ENCODE assay signal across 8 cellular contexts in genomic region chr11:43825217-43825816, GRCh38. TPM values are rescaled to one million over a fixed set of nuclear protein-coding genes. Genes with fewer than 3 reads are reported as not detected.
DNase-seq lines count a peak whose midpoint lies in the region; ATAC-seq, FAIRE-seq and TF ChIP-seq lines count a peak whose summit lies in the region.

No MANE protein-coding gene starts in this region.

- DNase-seq in AG10803 (ENCODE audit: low read depth) (peak; percentile 26), GM19239 (ENCODE audit: insufficient read length, low spot score) (no peak), RPMI7951 (ENCODE audit: low read depth) (peak; percentile 37), foreskin keratinocyte (no peak), transverse colon (no peak)

- H3K27ac ChIP-seq in foreskin keratinocyte = no peak overlapping the region
- H3K27ac ChIP-seq in transverse colon = no peak overlapping the region

- H3K27me3 ChIP-seq in foreskin keratinocyte (no peaks in the 10 kb centered on the region), transverse colon (no peaks in the 10 kb centered on the region)

- TF ChIP-seq CTCF in AG10803 (conservative IDR thresholded peaks at IDR 0.05; ENCODE audit: low read length) = peak; percentile 73
- peak; percentile 81 for TF ChIP-seq CTCF in foreskin keratinocyte (conservative IDR thresholded peaks at IDR 0.05)
- peak; percentile 30 to 56 (median 47) for TF ChIP-seq CTCF in transverse colon (IDR thresholded peaks at IDR 0.05)

- in situ Hi-C loops in transverse colon (cut with MboI; ENCODE audit: low pct_ligation_motif_present in 1 of 4, low pct_unique_long_range_greater_than_20kb in 1 of 4, low sequenced_read_pairs in 3 of 4) = no loop called here

- peak; percentile 50 for ATAC-seq in foreskin keratinocyte
- ATAC-seq in HG02759 (IDR thresholded peaks at IDR 0.05; ENCODE audit: unreplicated experiment) = no peak
- ATAC-seq in GM21786 (IDR thresholded peaks at IDR 0.05; ENCODE audit: unreplicated experiment) = no peak
- no peak for ATAC-seq in GM21529 (IDR thresholded peaks at IDR 0.05; ENCODE audit: unreplicated experiment)

- no peaks in the 10 kb centered on the region for H3K9me3 ChIP-seq in transverse colon

- H3K4me3 ChIP-seq in AG10803 (ENCODE audit: low read length) (no peak overlapping the region), transverse colon (no peak overlapping the region)

- no peaks in the 10 kb centered on the region for H3K36me3 ChIP-seq in transverse colon

- TF ChIP-seq POLR2A in transverse colon (IDR thresholded peaks at IDR 0.05) = no peak

- H3K4me1 ChIP-seq in foreskin keratinocyte (peaks cover 7% of the 10 kb centered on the region), transverse colon (no peaks in the 10 kb centered on the region)

- TF ChIP-seq EP300 in transverse colon (IDR thresholded peaks at IDR 0.05; ENCODE audit: low read depth) = no peak

- peak; percentile 86 for FAIRE-seq in GM19239 (lab: Jason Lieb, UNC)

- intact Hi-C loops in transverse colon (cut with DNase I; ENCODE audit: low total_unique reads) = no loop called here

- 37 to 45% methylated on average over 5 of the region's 5 CpGs for WGBS in transverse colon (ENCODE audit: low coverage in 1 of 2), 2 donors

RNA-seq across cellular contexts. Expression of gene ALKBH3, which starts 55.3 kb away (rescaled TPM):
- total RNA-seq in RPMI7951 (2014; rRNA removed; shearing (Covaris generic)) = 39.2 and 46.7 TPM in 2 replicates
- total RNA-seq in foreskin keratinocyte (40.8 and 44.8 TPM in 2 replicates), transverse colon (10 to 100 TPM in 3 of 4 donors, 1 to 10 TPM in 1; 7.2 to 27.6 (median 23.5) TPM)
- 35.6 and 36.8 TPM in 2 replicates for polyA plus RNA-seq in foreskin keratinocyte

Comparison
In these comparisons a context has a peak if more than half of its experiments do, and no peak if none do; other contexts are left out.
1. DNase-seq: peak in AG10803 (single experiment) and RPMI7951 (single experiment); none in GM19239 (single experiment), foreskin keratinocyte (0 of 2) and transverse colon (single experiment).
2. Peak in every context shown above with its lines, with median percentiles within 50 percentile points of each other: CTCF ChIP-seq.